17 cellular contexts compared by ENCODE assay signal in the genomic region with DNA sequence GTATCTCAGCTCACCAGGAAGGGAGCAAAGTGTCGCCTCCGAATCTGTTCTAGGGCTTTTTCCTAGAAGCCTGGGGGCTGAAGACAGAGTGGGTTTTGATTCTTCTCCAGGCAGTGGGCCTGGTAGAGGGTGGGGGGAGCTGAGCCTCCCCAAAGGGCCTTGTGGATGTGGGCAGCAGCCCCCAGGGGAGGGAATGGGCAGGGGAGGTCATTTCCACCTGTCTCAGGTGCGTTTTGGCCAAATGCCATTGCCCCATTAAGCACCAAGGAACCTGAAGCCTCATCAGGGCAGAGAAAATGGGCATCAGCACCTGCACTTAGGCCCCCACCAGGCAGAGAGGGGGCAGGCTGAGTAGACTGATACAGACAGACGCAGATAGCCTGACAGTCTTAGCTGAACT. TPM values are rescaled to one million over a fixed set of nuclear protein-coding genes. Genes with fewer than 3 reads are reported as not detected.
DNase-seq lines count a peak whose midpoint lies in the region; ATAC-seq, FAIRE-seq and TF ChIP-seq lines count a peak whose summit lies in the region.
"Had no signal": no experiment of that assay in that cellular context is flagged by ENCODE, and none has a peak within 500 bp of the region (broad histone marks: within the 10 kb centered on the region; RNA-seq: fewer than 3 reads in every experiment).

No MANE protein-coding gene starts in this region.

- H3K4me3 Mint-ChIP-seq in type B pancreatic cell (peak overlapping the region; percentile 5), mesothelial cell of epicardium (no peak overlapping the region)
- H3K4me3 Mint-ChIP-seq: B cell; CD4-positive, alpha-beta memory T cell had no signal

- H3K27ac Mint-ChIP-seq in type B pancreatic cell (peak overlapping the region; percentile 9), mesothelial cell of epicardium (no peak overlapping the region)
- H3K27ac Mint-ChIP-seq: B cell had no signal

- H3K79me2 ChIP-seq in K562 (ENCODE audit: control insufficient read depth, insufficient read depth, low read length) (peaks cover 12% of the 10 kb centered on the region; the same call in 2 of the 3 replicates), osteoblast (ENCODE audit: insufficient read depth, low read length) (no peaks in the 10 kb centered on the region)

- intact Hi-C loops in K562 (cut with micrococcal nuclease) = loop anchor here (5.0 to 10.0 kb wide), 4 partner anchors 217 to 997 kb away; a partner anchor contains a TSS

- TF ChIP-seq POLR2A in K562 (conservative IDR thresholded peaks at IDR 0.05) = no peak

- H3K27me3 Mint-ChIP-seq in type B pancreatic cell (no peaks in the 10 kb centered on the region), mesothelial cell of epicardium (ENCODE audit: low read depth) (peaks cover 8% of the 10 kb centered on the region)
- H3K27me3 Mint-ChIP-seq: B cell; CD4-positive, alpha-beta memory T cell had no signal

- CTCF ChIA-PET in K562 (lab: Yijun Ruan, JAX; ENCODE audit: low intra/inter-chr PET ratio) = no interaction called here

- no peak for TF ChIP-seq RAD21 in K562 (CRISPR knock-in tag; conservative IDR thresholded peaks at IDR 0.05 in 1 of 2, IDR thresholded peaks at IDR 0.05 in 1 of 2)

- H3K4me3 ChIP-seq in K562 (no peak overlapping the region), osteoblast (ENCODE audit: insufficient read depth, low read length) (no peak overlapping the region)
- H3K4me3 ChIP-seq: HAP-1 had no signal

- peak; percentile 50 for DNase-seq in activated effector memory CD4-positive, alpha-beta T cell treated with anti-CD3 and anti-CD28 coated beads, Interleukin-2, amount 50 U/mL, for 16 hours
- DNase-seq in activated effector memory CD4-positive, alpha-beta T cell treated with Interleukin-2 at 50 U/mL for 16 hours = no peak
- DNase-seq in K562 (ENCODE audit: extremely low read depth in 1 of 4, low spot score in 3 of 4) (no peak), osteoblast (ENCODE audit: insufficient read length, low spot score, missing footprints) (peak; percentile 48), type B pancreatic cell (ENCODE audit: extremely low spot score, unreplicated experiment) (no peak), NCI-H146 treated with DMSO at 0.1 percent for 48 hours (lab: John Stamatoyannopoulos, UW; ENCODE audit: unreplicated experiment) (no peak), C1 segment of cervical spinal cord (lab: John Stamatoyannopoulos, UW) (no peak), mesothelial cell of epicardium (ENCODE audit: low spot score in 2 of 2, unreplicated experiment in 2 of 2) (no peak)
- DNase-seq: CD4-positive, alpha-beta memory T cell; DMS79 treated with DMSO at 0.1 percent for 48 hours; EL; GOT3 had no signal

- no peak for TF ChIP-seq CTCF in K562 (IDR thresholded peaks at IDR 0.05 in 2 of 3, conservative IDR thresholded peaks at IDR 0.05 in 1 of 3; ENCODE audit: insufficient read depth in 2 of 3, low read depth in 1 of 3, low read length in 3 of 3)
- TF ChIP-seq CTCF in osteoblast (IDR thresholded peaks at IDR 0.05; ENCODE audit: extremely low read depth, low read depth, low read length) = no peak
- TF ChIP-seq CTCF in type B pancreatic cell (conservative IDR thresholded peaks at IDR 0.05) = no peak
- no peak for TF ChIP-seq CTCF in mesothelial cell of epicardium (IDR thresholded peaks at IDR 0.05; ENCODE audit: unreplicated experiment)

- peaks cover 15 to 41% of the 10 kb centered on the region in 2 experiments; a peak in 4 of 5 replicates for H3K4me1 ChIP-seq in K562 (replicated peaks in 1 of 2; ENCODE audit: control insufficient read depth in 2 of 2, insufficient read depth in 2 of 2, low read length in 2 of 2)
- H3K4me1 ChIP-seq in osteoblast (ENCODE audit: insufficient read depth, low read length) = peaks cover 11% of the 10 kb centered on the region
- H3K4me1 ChIP-seq: HAP-1 had no signal

- no peak for FAIRE-seq in K562 (lab: Jason Lieb, UNC)
- FAIRE-seq: G401.6, GM12891 had no signal

- peak overlapping the region in 1 of 2 experiments; percentile 37; a peak in 1 of 4 replicates for H3K9ac ChIP-seq in K562 (ENCODE audit: insufficient read depth in 1 of 2, low read depth in 2 of 2, low read length in 2 of 2)

- no TSS peak for BruUV-seq in K562 (replicated peaks; lab: Mats Ljungman, UMichigan)

- no peak for ATAC-seq in K562

- no peak overlapping the region for H3K27ac ChIP-seq in K562 (ENCODE audit: extremely low read depth, low read depth, low read length)
- H3K27ac ChIP-seq in osteoblast (ENCODE audit: low read depth, low read length) = no peak overlapping the region
- H3K27ac ChIP-seq: C4-2B had no signal

- POLR2A ChIA-PET in K562 (lab: Yijun Ruan, JAX) = interaction anchor here (0.6 to 1.0 kb wide), 2 partner anchors 70 to 995 kb away, joined by 3 read pairs; no protein-coding TSS in a partner anchor

- H2AFZ ChIP-seq in K562 (ENCODE audit: low read depth, low read length) (no peak overlapping the region), osteoblast (ENCODE audit: low read length) (no peak overlapping the region)

- H3K9me3 Mint-ChIP-seq in type B pancreatic cell (no peaks in the 10 kb centered on the region), mesothelial cell of epicardium (peaks cover 4% of the 10 kb centered on the region)

- H3K4me2 ChIP-seq in K562 (ENCODE audit: insufficient read depth, low read length) (no peak overlapping the region), osteoblast (ENCODE audit: insufficient read depth, low read length) (no peak overlapping the region)

- H3K9me3 ChIP-seq in K562 (replicated peaks; ENCODE audit: control insufficient read depth, insufficient read depth, low read depth, low read length) (no peaks in the 10 kb centered on the region), osteoblast (ENCODE audit: low read depth, low read length) (no peaks in the 10 kb centered on the region)
- H3K9me3 ChIP-seq: HAP-1 had no signal

- no peaks in the 10 kb centered on the region for H3K9me1 ChIP-seq in K562 (ENCODE audit: control insufficient read depth, insufficient read depth, low read length)

- no peaks in the 10 kb centered on the region for H3K36me3 Mint-ChIP-seq in type B pancreatic cell
- no peaks in the 10 kb centered on the region for H3K36me3 Mint-ChIP-seq in mesothelial cell of epicardium
- H3K36me3 Mint-ChIP-seq: CD4-positive, alpha-beta memory T cell had no signal

- H4K20me1 ChIP-seq in K562 (replicated peaks; ENCODE audit: control insufficient read depth, insufficient read depth, low read length) (no peaks in the 10 kb centered on the region), osteoblast (ENCODE audit: insufficient read depth, low read length) (no peaks in the 10 kb centered on the region)

- in situ Hi-C loops in K562 (cut with MboI) = loop anchor here (10.0 kb wide), 1 partner anchor 995 kb away; no protein-coding TSS in a partner anchor

- 35% methylated on average over 4 of the region's 4 CpGs for WGBS in K562 (ENCODE audit: insufficient coverage, low coverage, missing lambda C conversion rate)

- no peaks in the 10 kb centered on the region for H3K27me3 ChIP-seq in K562 (ENCODE audit: control insufficient read depth in 2 of 2, insufficient read depth in 2 of 2, low read length in 2 of 2)
- no peaks in the 10 kb centered on the region for H3K27me3 ChIP-seq in osteoblast (ENCODE audit: insufficient read depth, low read length)

- no peak for TF ChIP-seq EP300 in K562 (IDR thresholded peaks at IDR 0.05; ENCODE audit: low read length)

- H3K36me3 ChIP-seq in K562 (ENCODE audit: control insufficient read depth, insufficient read depth, low read length) (no peaks in the 10 kb centered on the region), osteoblast (ENCODE audit: insufficient read depth, low read length) (no peaks in the 10 kb centered on the region)
- H3K36me3 ChIP-seq: HAP-1 had no signal

- H3K4me1 Mint-ChIP-seq in type B pancreatic cell (ENCODE audit: unreplicated experiment) = peaks cover 12% of the 10 kb centered on the region
- peaks cover 14% of the 10 kb centered on the region for H3K4me1 Mint-ChIP-seq in mesothelial cell of epicardium

RNA-seq across cellular contexts. Expression of a gene that starts 3.6 kb away (rescaled TPM):
- total RNA-seq in K562 (2011; cell fraction: chromatin; rRNA removed; ENCODE audit: low replicate concordance) = 9.9 and 40.2 TPM in 2 replicates
- 75.5 and 100 TPM in 2 replicates for total RNA-seq in K562 (2011; cell fraction: nucleolus; rRNA removed)
- total RNA-seq in K562 (2011; cell fraction: nucleoplasm; rRNA removed) = 30.5 and 32.2 TPM in 2 replicates
- 112 and 115 TPM in 2 replicates for total RNA-seq in K562 (2014; rRNA removed)
- 3.2 and 5.0 TPM in 2 replicates for total RNA-seq in K562 (2014; rRNA removed; fragmentation: Illumina TruSeq; extraction: Trizol)
- total RNA-seq in K562 (2015; rRNA removed; fragmentation: Illumina TruSeq; extraction: Trizol) = 18.5 and 21.3 TPM in 2 replicates
- total RNA-seq in K562 (2021) = 79.9 and 82.9 TPM in 2 replicates
- 13.7 and 19.5 TPM in 2 replicates for polyA plus RNA-seq in K562 (2011; rRNA removed)
- 22.6 and 106 TPM in 2 replicates for polyA plus RNA-seq in K562 (2011; cell fraction: cytosol; rRNA removed)
- polyA plus RNA-seq in K562 (2011; cell fraction: nucleus; rRNA removed) = 73.7 and 157 TPM in 2 replicates
- 39.2 and 59.3 TPM in 2 replicates for polyA plus RNA-seq in K562 (2012)
- polyA plus RNA-seq in K562 (2014; fragmentation: Illumina TruSeq; extraction: Trizol) = 4.0 and 11.3 TPM in 2 replicates
- polyA plus RNA-seq in K562 (2014; fragmentation: Nextera tagmentation; extraction: Ambion mirVana) = 1 to 10 TPM in 1 of 2 experiments, under 1 TPM in 1; 0.41 to 1.4 TPM
- 89.4 and 98.3 TPM in 2 replicates for polyA plus RNA-seq in K562 (2014; rRNA removed)
- polyA minus RNA-seq in K562 (2011; rRNA and poly(A)+ RNA removed) = 1.0 and 2.8 TPM in 2 replicates
- polyA minus RNA-seq in K562 (2011; cell fraction: cytosol; rRNA and poly(A)+ RNA removed) = 9.5 and 13.7 TPM in 2 replicates
- polyA minus RNA-seq in K562 (2011; cell fraction: nucleus; rRNA and poly(A)+ RNA removed) = 17.2 and 17.6 TPM in 2 replicates
- total RNA-seq in osteoblast = 8.5 and 13.4 TPM in 2 replicates
- total RNA-seq in type B pancreatic cell (ENCODE audit: low replicate concordance) = 40.4 and 62.6 TPM in 2 replicates
- 13.9 to 14.7 TPM (median 13.9 TPM) in 3 replicates for total RNA-seq in mesothelial cell of epicardium

RNA-seq across cellular contexts. Expression of a gene that starts 28.8 kb away (rescaled TPM):
- 126 and 193 TPM in 2 replicates for total RNA-seq in K562 (2011; cell fraction: chromatin; rRNA removed; ENCODE audit: low replicate concordance)
- 95.3 and 108 TPM in 2 replicates for total RNA-seq in K562 (2011; cell fraction: nucleolus; rRNA removed)
- total RNA-seq in K562 (2011; cell fraction: nucleoplasm; rRNA removed) = 134 and 160 TPM in 2 replicates
- total RNA-seq in K562 (2014; rRNA removed) (188 and 201 TPM in 2 replicates), K562 (2014; rRNA removed; fragmentation: Illumina TruSeq; extraction: Trizol) (450 and 500 TPM in 2 replicates), K562 (2015; rRNA removed; fragmentation: Illumina TruSeq; extraction: Trizol) (331 and 336 TPM in 2 replicates), K562 (2021) (398 and 422 TPM in 2 replicates), osteoblast (141 and 145 TPM in 2 replicates), type B pancreatic cell (ENCODE audit: low replicate concordance) (204 and 242 TPM in 2 replicates), mesothelial cell of epicardium (144 to 154 TPM (median 149 TPM) in 3 replicates)
- polyA plus RNA-seq in K562 (2011; rRNA removed) (139 and 166 TPM in 2 replicates), K562 (2014; fragmentation: Illumina TruSeq; extraction: Trizol) (379 and 424 TPM in 2 replicates), K562 (2014; fragmentation: Nextera tagmentation; extraction: Ambion mirVana) (100 to 1,000 TPM; 208 to 250 TPM), K562 (2014; rRNA removed) (198 and 219 TPM in 2 replicates)
- polyA plus RNA-seq in K562 (2011; cell fraction: cytosol; rRNA removed) = 67.4 and 154 TPM in 2 replicates
- 117 and 202 TPM in 2 replicates for polyA plus RNA-seq in K562 (2011; cell fraction: nucleus; rRNA removed)
- 354 and 375 TPM in 2 replicates for polyA plus RNA-seq in K562 (2012)
- polyA minus RNA-seq in K562 (2011; rRNA and poly(A)+ RNA removed) = 177 and 198 TPM in 2 replicates
- polyA minus RNA-seq in K562 (2011; cell fraction: cytosol; rRNA and poly(A)+ RNA removed) = 116 and 122 TPM in 2 replicates
- polyA minus RNA-seq in K562 (2011; cell fraction: nucleus; rRNA and poly(A)+ RNA removed) = 47.5 and 87.7 TPM in 2 replicates

Comparison
In these comparisons a context has a peak if more than half of its experiments do, and no peak if none do; other contexts are left out.
1. DNase-seq: peak in activated effector memory CD4-positive, alpha-beta T cell treated with anti-CD3 and anti-CD28 coated beads, Interleukin-2, amount 50 U/mL, for 16 hours (single experiment) and osteoblast (single experiment); none in activated effector memory CD4-positive, alpha-beta T cell treated with Interleukin-2 at 50 U/mL for 16 hours (single experiment), K562 (0 of 4), type B pancreatic cell (single experiment), NCI-H146 treated with DMSO at 0.1 percent for 48 hours (single experiment), C1 segment of cervical spinal cord (0 of 14) and mesothelial cell of epicardium (0 of 2).